Comparison of ENCODE assay signal across 20 cellular contexts in genomic region chr12:108455706-108456105, GRCh38. TPM values are rescaled to one million over a fixed set of nuclear protein-coding genes. Genes with fewer than 3 reads are reported as not detected.
DNase-seq lines count a peak whose midpoint lies in the region; ATAC-seq, FAIRE-seq and TF ChIP-seq lines count a peak whose summit lies in the region.
"Had no signal": no experiment of that assay in that cellular context is flagged by ENCODE, and none has a peak within 500 bp of the region (broad histone marks: within the 10 kb centered on the region; RNA-seq: fewer than 3 reads in every experiment).

No MANE protein-coding gene starts in this region.

- H3K4me3 ChIP-seq in GM12864 (ENCODE audit: low read depth, low read length) (no peak overlapping the region), K562 (no peak overlapping the region)
- H3K4me3 ChIP-seq: BLaER1 treated with 17β-estradiol and CSF1 and Interleukin-3, amounts not matched to agents 10 nM and 100 nM; SJSA1 had no signal

- peaks cover 6 to 9% of the 10 kb centered on the region in 2 experiments for H3K27me3 ChIP-seq in K562 (ENCODE audit: control insufficient read depth in 2 of 2, insufficient read depth in 2 of 2, low read length in 2 of 2)
- H3K27me3 ChIP-seq: BLaER1 treated with 17β-estradiol and CSF1 and Interleukin-3, amounts not matched to agents 10 nM and 100 nM had no signal

- TF ChIP-seq EP300 in K562 (IDR thresholded peaks at IDR 0.05; ENCODE audit: low read length), result no peak

- TF ChIP-seq CTCF in GM12864 (IDR thresholded peaks at IDR 0.05; ENCODE audit: low read depth, low read length, missing control alignments) (no peak), GM13977 (IDR thresholded peaks at IDR 0.05; ENCODE audit: extremely low read depth, insufficient read depth, missing control alignments) (no peak), K562 (IDR thresholded peaks at IDR 0.05 in 2 of 3, conservative IDR thresholded peaks at IDR 0.05 in 1 of 3; ENCODE audit: insufficient read depth in 2 of 3, low read depth in 1 of 3, low read length in 3 of 3) (no peak)

- no peaks in the 10 kb centered on the region for H3K79me2 ChIP-seq in K562 (ENCODE audit: control insufficient read depth, insufficient read depth, low read length)

- BruUV-seq in K562 (replicated peaks; lab: Mats Ljungman, UMichigan), result no TSS peak

- POLR2A ChIA-PET in K562 (lab: Yijun Ruan, JAX), result no interaction called here

- H3K4me2 ChIP-seq in K562 (ENCODE audit: insufficient read depth, low read length), result no peak overlapping the region

- WGBS in K562 (ENCODE audit: insufficient coverage, low coverage, missing lambda C conversion rate), result 19% methylated on average over 4 of the region's 4 CpGs

- no peak for FAIRE-seq in K562 (lab: Jason Lieb, UNC)
- FAIRE-seq: D721Med had no signal

- H3K9me1 ChIP-seq in K562 (ENCODE audit: control insufficient read depth, insufficient read depth, low read length), result no peaks in the 10 kb centered on the region

- DNase-seq in GM12864 (ENCODE audit: low read depth) (peak; percentile 3), GM13977 (ENCODE audit: low spot score) (peak; percentile 25), K562 (ENCODE audit: extremely low read depth in 1 of 4, low spot score in 3 of 4) (no peak), pons (ENCODE audit: low spot score) (peak; percentile 17)
- DNase-seq in stimulated activated CD4-positive, alpha-beta T cell treated with anti-CD3 and anti-CD28 coated beads, Interleukin-15, amount 100 ng/mL, for 24 hours, result no peak
- DNase-seq: H9, KG1, NCI-H1048, NCI-H1436, NCI-H1930, NCI-H226, NCI-H524, NCI-H82, PC-3, T-helper 17 cell had no signal

- ATAC-seq in K562 (no peak), GM18858 (IDR thresholded peaks at IDR 0.05; ENCODE audit: unreplicated experiment) (no peak), HG03159 (IDR thresholded peaks at IDR 0.05; ENCODE audit: unreplicated experiment) (no peak)
- ATAC-seq: PC-3, T-helper 17 cell had no signal

- intact Hi-C loops in K562 (cut with micrococcal nuclease), result loop anchor here (2.0 to 10.0 kb wide), 6 partner anchors 39 to 463 kb away; partner anchors contain the start of gene CMKLR1

- no peaks in the 10 kb centered on the region for H4K20me1 ChIP-seq in K562 (replicated peaks; ENCODE audit: control insufficient read depth, insufficient read depth, low read length)

- in situ Hi-C loops in GM13977 (cut with MboI; ENCODE audit: low pct_unique_long_range_greater_than_20kb, low sequenced_read_pairs, unreplicated experiment), result no loop called here
- in situ Hi-C loops in K562 (cut with MboI), result no loop called here

- no peaks in the 10 kb centered on the region for H3K36me3 ChIP-seq in K562 (ENCODE audit: control insufficient read depth, insufficient read depth, low read length)
- H3K36me3 ChIP-seq: BLaER1 treated with 17β-estradiol and CSF1 and Interleukin-3, amounts not matched to agents 10 nM and 100 nM; SJSA1 had no signal

- no peak for TF ChIP-seq POLR2A in K562 (conservative IDR thresholded peaks at IDR 0.05)

- CTCF ChIA-PET in K562 (lab: Yijun Ruan, JAX; ENCODE audit: low intra/inter-chr PET ratio), result no interaction called here

- no peaks in the 10 kb centered on the region for H3K9me3 ChIP-seq in K562 (replicated peaks; ENCODE audit: control insufficient read depth, insufficient read depth, low read depth, low read length)
- H3K9me3 ChIP-seq: BLaER1 treated with 17β-estradiol and CSF1 and Interleukin-3, amounts not matched to agents 10 nM and 100 nM; SJSA1 had no signal

- TF ChIP-seq RAD21 in K562 (CRISPR knock-in tag; conservative IDR thresholded peaks at IDR 0.05 in 1 of 2, IDR thresholded peaks at IDR 0.05 in 1 of 2), result no peak

- no peak overlapping the region for H2AFZ ChIP-seq in K562 (ENCODE audit: low read depth, low read length)

- no peak overlapping the region for H3K9ac ChIP-seq in K562 (ENCODE audit: insufficient read depth in 1 of 2, low read depth in 2 of 2, low read length in 2 of 2)

- H3K27ac ChIP-seq in K562 (ENCODE audit: extremely low read depth, low read depth, low read length), result no peak overlapping the region
- H3K27ac ChIP-seq: SJSA1 had no signal

- H3K4me1 ChIP-seq in K562 (replicated peaks in 1 of 2; ENCODE audit: control insufficient read depth in 2 of 2, insufficient read depth in 2 of 2, low read length in 2 of 2), result no peaks in the 10 kb centered on the region; a peak in 1 of 5 replicates
- H3K4me1 ChIP-seq: SJSA1 had no signal

TF ChIP-seq in K562, 482 proteins besides CTCF, POLR2A, EP300 and RAD21:
- TF ChIP-seq NFE2 (IDR thresholded peaks at IDR 0.05; ENCODE audit: low read depth), result 0 out of 2 replicates have a peak, but pooled peaks have one; percentile 28
- TF ChIP-seq FUS (optimal IDR thresholded peaks at IDR 0.05; ENCODE audit: low read depth, low read length), result no peak

RNA-seq across cellular contexts. Expression of gene FICD, which starts 59.4 kb away (rescaled TPM):
- total RNA-seq in K562 (2011; cell fraction: chromatin; rRNA removed; ENCODE audit: low replicate concordance), result 9.7 and 12.2 TPM in 2 replicates
- total RNA-seq in K562 (2011; cell fraction: nucleolus; rRNA removed), result 11.8 and 12.1 TPM in 2 replicates
- total RNA-seq in K562 (2011; cell fraction: nucleoplasm; rRNA removed), result 5.6 and 7.8 TPM in 2 replicates
- total RNA-seq in K562 (2014; rRNA removed) (3.1 and 4.5 TPM in 2 replicates), K562 (2014; rRNA removed; fragmentation: Illumina TruSeq; extraction: Trizol) (1.9 TPM in 2 replicates), K562 (2015; rRNA removed; fragmentation: Illumina TruSeq; extraction: Trizol) (2.8 and 3.1 TPM in 2 replicates), K562 (2021) (3.0 and 3.4 TPM in 2 replicates)
- polyA plus RNA-seq in K562 (2011; rRNA removed) (0.80 and 0.88 TPM in 2 replicates), K562 (2014; fragmentation: Illumina TruSeq; extraction: Trizol) (1.6 and 2.0 TPM in 2 replicates), K562 (2014; fragmentation: Nextera tagmentation; extraction: Ambion mirVana) (1 to 10 TPM; 1.1 to 1.2 TPM), K562 (2014; rRNA removed) (2.1 and 2.7 TPM in 2 replicates)
- 1.1 and 1.2 TPM in 2 replicates for polyA plus RNA-seq in K562 (2011; cell fraction: cytosol; rRNA removed)
- polyA plus RNA-seq in K562 (2011; cell fraction: nucleus; rRNA removed), result 4.7 and 6.8 TPM in 2 replicates
- polyA plus RNA-seq in K562 (2012), result 2.4 and 5.0 TPM in 2 replicates
- 2.9 and 3.9 TPM in 2 replicates for polyA minus RNA-seq in K562 (2011; rRNA and poly(A)+ RNA removed)
- polyA minus RNA-seq in K562 (2011; cell fraction: cytosol; rRNA and poly(A)+ RNA removed), result 2.1 and 3.6 TPM in 2 replicates
- polyA minus RNA-seq in K562 (2011; cell fraction: nucleus; rRNA and poly(A)+ RNA removed), result 8.3 and 11.3 TPM in 2 replicates

Comparison
In these comparisons a context has a peak if more than half of its experiments do, and no peak if none do; other contexts are left out.
1. DNase-seq: peak in GM12864 (single experiment), GM13977 (single experiment) and pons (single experiment); none in K562 (0 of 4) and stimulated activated CD4-positive, alpha-beta T cell treated with anti-CD3 and anti-CD28 coated beads, Interleukin-15, amount 100 ng/mL, for 24 hours (single experiment).